31 cellular contexts compared by ENCODE assay signal in genomic region chr12:98970950-98971349, GRCh38.
A peak's percentile ranks its signal among the peaks of the same experiment; 100 is the strongest.
DNase-seq lines count a peak whose midpoint lies in the region; ATAC-seq, FAIRE-seq and TF ChIP-seq lines count a peak whose summit lies in the region.
"Had no signal": no experiment of that assay in that cellular context is flagged by ENCODE, and none has a peak within 500 bp of the region (broad histone marks: within the 10 kb centered on the region; RNA-seq: fewer than 3 reads in every experiment).

No MANE protein-coding gene starts in this region.

- intact Hi-C loops in body of pancreas (cut with DNase I) = no loop called here
- intact Hi-C loops in pancreas (cut with DNase I) = no loop called here

- peak; percentile 47 for ATAC-seq in body of pancreas
- peak; percentile 57 to 81 (median 68) for ATAC-seq in pancreas
- ATAC-seq: A549; CD8-positive, alpha-beta T cell had no signal

- FAIRE-seq in pancreas (lab: Jason Lieb, UNC) = no peak
- FAIRE-seq: A204.1, A549, D721Med had no signal

- no peaks in the 10 kb centered on the region for H3K27me3 ChIP-seq in body of pancreas
- H3K27me3 ChIP-seq in pancreas = no peaks in the 10 kb centered on the region
- H3K27me3 ChIP-seq: BE2C; BLaER1; BLaER1 treated with 17β-estradiol and CSF1 and Interleukin-3, amounts not matched to agents 10 nM and 100 nM had no signal

- no peak for TF ChIP-seq CTCF in body of pancreas (IDR thresholded peaks at IDR 0.05)
- TF ChIP-seq CTCF in pancreas (IDR thresholded peaks at IDR 0.05) = no peak

- DNase-seq in body of pancreas (no peak), pancreas (peak in 1 of 6 donors; percentile 12), KG1 (lab: John Stamatoyannopoulos, UW) (no peak), amygdala (lab: John Stamatoyannopoulos, UW) (no peak)
- DNase-seq: 8988T; ACHN; AML-193; BE2C; C1 segment of cervical spinal cord; Caco-2; Calu3; CD4-positive, alpha-beta memory T cell; CD4-positive, alpha-beta T cell; CD4-positive, CD25-positive, alpha-beta regulatory T cell; CD8-positive, alpha-beta memory T cell; CD8-positive, alpha-beta T cell; COR-L47; DMS 273 treated with DMSO at 0.1 percent for 48 hours; DMS153; DMS53; DMS79; DMS79 treated with DMSO at 0.1 percent for 48 hours; DND-41; EL had no signal

- H3K4me3 ChIP-seq in body of pancreas (no peak overlapping the region), pancreas (no peak overlapping the region)
- H3K4me3 ChIP-seq: A549; BLaER1; BLaER1 treated with 17β-estradiol and CSF1 and Interleukin-3, amounts not matched to agents 10 nM and 100 nM had no signal

- no peak for TF ChIP-seq POLR2A in body of pancreas (IDR thresholded peaks at IDR 0.05)

- H3K27ac ChIP-seq in body of pancreas (peak overlapping the region in 3 of 4 donors; percentile 23 to 46 (median 41)), pancreas (peak overlapping the region in 3 of 4 donors; percentile 4 to 48 (median 25))
- H3K27ac ChIP-seq: 22Rv1; A549; BLaER1; BLaER1 treated with 17β-estradiol and CSF1 and Interleukin-3, amounts not matched to agents 10 nM and 100 nM; C4-2B had no signal

- H3K4me1 ChIP-seq in body of pancreas = peaks cover 24% of the 10 kb centered on the region
- H3K4me1 ChIP-seq in pancreas = peaks cover 7 to 19% (median 17%) of the 10 kb centered on the region in 3 donors
- H3K4me1 ChIP-seq: A549; BE2C; BLaER1; BLaER1 treated with 17β-estradiol and CSF1 and Interleukin-3, amounts not matched to agents 10 nM and 100 nM; Caco-2 had no signal

- no peaks in the 10 kb centered on the region for H3K9me3 ChIP-seq in body of pancreas
- H3K9me3 ChIP-seq in pancreas = no peaks in the 10 kb centered on the region
- H3K9me3 ChIP-seq: A549, BE2C, BLaER1, Caco-2 had no signal

- H3K36me3 ChIP-seq in body of pancreas (replicated peaks in 1 of 2; ENCODE audit: insufficient read depth in 1 of 2, low read depth in 2 of 2) = no peaks in the 10 kb centered on the region
- no peaks in the 10 kb centered on the region for H3K36me3 ChIP-seq in pancreas
- H3K36me3 ChIP-seq: BE2C had no signal
